In the genomic region with DNA sequence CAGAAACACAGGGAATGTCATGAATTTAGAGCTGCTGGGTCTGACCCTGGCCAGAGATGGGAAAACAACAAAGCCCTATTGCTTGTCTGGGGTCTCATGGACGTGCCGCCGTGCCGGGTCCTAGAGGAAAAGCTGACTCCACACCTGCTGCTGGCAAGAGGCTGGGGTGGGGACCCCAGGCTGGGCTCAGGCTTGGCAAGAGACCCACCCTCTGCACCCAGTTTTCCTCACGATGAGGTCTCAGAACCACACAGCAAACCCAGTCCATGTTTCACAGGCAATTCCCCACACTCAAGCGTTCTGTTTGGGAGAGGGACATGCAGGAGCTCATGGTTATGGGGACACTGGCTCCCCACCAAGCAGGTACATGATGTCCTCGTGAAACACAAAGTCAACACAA, we compare ENCODE assay signal across 20 cellular contexts.
DNase-seq lines count a peak whose midpoint lies in the region; ATAC-seq and TF ChIP-seq lines count a peak whose summit lies in the region.
"Had no signal": no experiment of that assay in that cellular context is flagged by ENCODE, and none has a peak within 500 bp of the region (broad histone marks: within the 10 kb centered on the region; RNA-seq: fewer than 3 reads in every experiment).

No MANE protein-coding gene starts in this region.

- H3K27me3 ChIP-seq in left ventricle myocardium inferior (ENCODE audit: low read depth) (peaks cover 32% of the 10 kb centered on the region), endodermal cell (ENCODE audit: control insufficient read depth, insufficient read depth, low read length, poor library complexity, severe bottlenecking) (no peaks in the 10 kb centered on the region), esophagus muscularis mucosa (peaks cover 0 to 11% (median 0%) of the 10 kb centered on the region in 4 donors)
- H3K27me3 ChIP-seq: BLaER1 had no signal

- H3K36me3 Mint-ChIP-seq in endodermal cell (ENCODE audit: low read depth): no peaks in the 10 kb centered on the region
- H3K36me3 Mint-ChIP-seq: CD4-positive, CD25-positive, alpha-beta regulatory T cell; CD8-positive, alpha-beta T cell had no signal

- ATAC-seq in GM19351 (IDR thresholded peaks at IDR 0.05; ENCODE audit: unreplicated experiment): no peak
- ATAC-seq: CD8-positive, alpha-beta T cell; HCT116 had no signal

- no peaks in the 10 kb centered on the region for H3K4me1 ChIP-seq in left ventricle myocardium inferior
- H3K4me1 ChIP-seq in endodermal cell (ENCODE audit: control insufficient read depth, insufficient read depth, low read length): no peaks in the 10 kb centered on the region
- H3K4me1 ChIP-seq in esophagus muscularis mucosa: no peaks in the 10 kb centered on the region
- H3K4me1 ChIP-seq: BLaER1, Caco-2 had no signal

- no peak for TF ChIP-seq EP300 in esophagus muscularis mucosa (IDR thresholded peaks at IDR 0.05)

- TF ChIP-seq POLR2A in esophagus muscularis mucosa (IDR thresholded peaks at IDR 0.05; ENCODE audit: low read depth): no peak

- intact Hi-C loops in cardiac septum (cut with DNase I): no loop called here
- intact Hi-C loops in left ventricle myocardium inferior (cut with micrococcal nuclease): no loop called here
- intact Hi-C loops in esophagus muscularis mucosa (cut with DNase I): no loop called here

- peaks cover 23% of the 10 kb centered on the region for H3K9me3 ChIP-seq in left ventricle myocardium inferior (replicated peaks)
- H3K9me3 ChIP-seq in endodermal cell (ENCODE audit: control insufficient read depth, low read length): no peaks in the 10 kb centered on the region
- H3K9me3 ChIP-seq in esophagus muscularis mucosa: peaks cover 0 to 17% (median 13%) of the 10 kb centered on the region in 4 donors
- H3K9me3 ChIP-seq: Caco-2 had no signal

- TF ChIP-seq CTCF in left ventricle myocardium inferior (IDR thresholded peaks at IDR 0.05; ENCODE audit: borderline replicate concordance) (no peak), endodermal cell (conservative IDR thresholded peaks at IDR 0.05) (no peak), esophagus muscularis mucosa (IDR thresholded peaks at IDR 0.05) (no peak)

- no peaks in the 10 kb centered on the region for H3K27me3 Mint-ChIP-seq in endodermal cell (ENCODE audit: insufficient read depth)
- H3K27me3 Mint-ChIP-seq: B cell; CD4-positive, CD25-positive, alpha-beta regulatory T cell had no signal

- H3K27ac ChIP-seq in left ventricle myocardium inferior (replicated peaks) (no peak overlapping the region), endodermal cell (ENCODE audit: low read depth, low read length) (no peak overlapping the region), esophagus muscularis mucosa (replicated peaks in 1 of 4) (no peak overlapping the region)
- H3K27ac ChIP-seq: 22Rv1, BLaER1, C4-2B, GM23248 had no signal

- H3K27ac Mint-ChIP-seq in endodermal cell: no peak overlapping the region
- H3K27ac Mint-ChIP-seq: B cell; CD4-positive, CD25-positive, alpha-beta regulatory T cell; CD8-positive, alpha-beta T cell had no signal

- no peak overlapping the region for H3K9ac ChIP-seq in endodermal cell (ENCODE audit: extremely low read depth, low read length, poor library complexity, severe bottlenecking)
- H3K9ac ChIP-seq: BLaER1, GM23248 had no signal

- no peak overlapping the region for H3K4me3 ChIP-seq in left ventricle myocardium inferior
- H3K4me3 ChIP-seq in endodermal cell (ENCODE audit: low read length): no peak overlapping the region
- H3K4me3 ChIP-seq in esophagus muscularis mucosa: no peak overlapping the region
- H3K4me3 ChIP-seq: BLaER1, GM23248 had no signal

- H3K36me3 ChIP-seq in left ventricle myocardium inferior (no peaks in the 10 kb centered on the region), endodermal cell (ENCODE audit: control insufficient read depth, insufficient read depth, low read length) (no peaks in the 10 kb centered on the region), esophagus muscularis mucosa (no peaks in the 10 kb centered on the region)
- H3K36me3 ChIP-seq: BLaER1 had no signal

- WGBS in endodermal cell (ENCODE audit: insufficient coverage in 1 of 2, insufficient read length in 1 of 2), 2 experiments: 92 to 96% methylated on average over 5 to 7 of the region's 7 CpGs
- 83% methylated on average over 6 of the region's 7 CpGs for WGBS in esophagus muscularis mucosa

- DNase-seq in cardiac septum (ENCODE audit: low spot score): peak; percentile 64
- DNase-seq in left ventricle myocardium inferior: no peak
- DNase-seq in endodermal cell: peak; percentile 8
- DNase-seq in mesenteric fat pad (ENCODE audit: low spot score): peak; percentile 80
- peak; percentile 29 for DNase-seq in ureter (ENCODE audit: low spot score)
- no peak for DNase-seq in esophagus muscularis mucosa (ENCODE audit: extremely low spot score)
- no peak for DNase-seq in NK-92 treated with Interleukin-12 subunit alpha and Interleukin-12 subunit beta, amount 100 ng/mL, for 24 hours (lab: John Stamatoyannopoulos, UW)
- DNase-seq: Caco-2; CD4-positive, CD25-positive, alpha-beta regulatory T cell; CD8-positive, alpha-beta T cell; DMS153; DND-41; GM23248; H7 had no signal

- H3K4me1 Mint-ChIP-seq in endodermal cell: no peaks in the 10 kb centered on the region
- H3K4me1 Mint-ChIP-seq: B cell; CD4-positive, CD25-positive, alpha-beta regulatory T cell had no signal

- H3K4me3 Mint-ChIP-seq in endodermal cell: no peak overlapping the region
- H3K4me3 Mint-ChIP-seq: B cell; CD4-positive, CD25-positive, alpha-beta regulatory T cell; CD8-positive, alpha-beta T cell had no signal

- peaks cover 8% of the 10 kb centered on the region for H3K9me3 Mint-ChIP-seq in endodermal cell

Comparison
In these comparisons a context has a peak if more than half of its experiments do, and no peak if none do; other contexts are left out.
1. DNase-seq: peak in cardiac septum (single experiment), endodermal cell (single experiment), mesenteric fat pad (single experiment) and ureter (single experiment); none in left ventricle myocardium inferior (single experiment), esophagus muscularis mucosa (single experiment) and NK-92 treated with Interleukin-12 subunit alpha and Interleukin-12 subunit beta, amount 100 ng/mL, for 24 hours (single experiment).